Comparison of ENCODE assay signal across 13 cellular contexts in the genomic region with DNA sequence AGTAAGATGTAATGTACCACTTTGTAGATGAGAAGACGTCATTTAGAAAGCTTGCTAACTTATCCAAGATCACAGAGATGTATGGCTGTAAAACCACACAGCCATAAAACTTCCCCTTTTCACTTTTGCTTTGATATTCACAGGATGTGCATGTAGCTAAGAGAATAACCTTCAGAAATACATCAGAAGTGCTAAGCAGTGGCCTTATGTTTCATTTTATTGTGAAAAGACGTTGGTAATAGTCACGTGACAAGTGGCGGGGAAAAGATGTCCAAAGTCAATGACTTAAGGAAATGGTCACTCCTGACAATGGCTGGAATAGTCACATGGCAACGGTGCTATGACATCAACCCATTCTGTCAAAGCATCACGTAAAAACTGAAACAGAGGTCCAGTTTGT. TPM values are rescaled to one million over a fixed set of nuclear protein-coding genes. Genes with fewer than 3 reads are reported as not detected.
DNase-seq lines count a peak whose midpoint lies in the region; ATAC-seq and TF ChIP-seq lines count a peak whose summit lies in the region.
"Had no signal": no experiment of that assay in that cellular context is flagged by ENCODE, and none has a peak within 500 bp of the region (broad histone marks: within the 10 kb centered on the region; RNA-seq: fewer than 3 reads in every experiment).

No MANE protein-coding gene starts in this region.

- no peak overlapping the region for H2BK120ac ChIP-seq in trophoblast cell (ENCODE audit: insufficient read depth, low read length, poor library complexity)

- H4K20me1 ChIP-seq in OCI-LY1 (ENCODE audit: insufficient read depth, low read length), result no peaks in the 10 kb centered on the region

- H3K27ac ChIP-seq in OCI-LY1 (ENCODE audit: low read depth, low read length, poor library complexity, severe bottlenecking) (peak overlapping the region; percentile 1), trophoblast cell (ENCODE audit: low read depth, low read length) (no peak overlapping the region)
- H3K27ac ChIP-seq: colonic mucosa had no signal

- no peak overlapping the region for H3K14ac ChIP-seq in trophoblast cell (ENCODE audit: low read length)

- H2BK12ac ChIP-seq in trophoblast cell (ENCODE audit: low read length), result no peak overlapping the region

- H3K79me1 ChIP-seq in trophoblast cell (ENCODE audit: low read length), result no peaks in the 10 kb centered on the region

- H3K79me2 ChIP-seq in OCI-LY1 (ENCODE audit: insufficient read depth, low read length) (no peaks in the 10 kb centered on the region), trophoblast cell (ENCODE audit: control insufficient read depth, insufficient read depth, low read length, poor library complexity) (no peaks in the 10 kb centered on the region)

- H4K91ac ChIP-seq in trophoblast cell (ENCODE audit: low read depth, low read length), result no peak overlapping the region

- no peak overlapping the region for H4K8ac ChIP-seq in trophoblast cell (ENCODE audit: low read depth, low read length)

- H4K12ac ChIP-seq in trophoblast cell (ENCODE audit: low read depth, low read length), result no peak overlapping the region

- H3K23ac ChIP-seq in trophoblast cell (ENCODE audit: low read length), result no peak overlapping the region

- ATAC-seq in GM18505 (IDR thresholded peaks at IDR 0.05; ENCODE audit: unreplicated experiment), result peak; percentile 99
- ATAC-seq in GM21360 (IDR thresholded peaks at IDR 0.05; ENCODE audit: unreplicated experiment), result peak; percentile 99
- ATAC-seq in HG03060 (IDR thresholded peaks at IDR 0.05; ENCODE audit: low read depth, unreplicated experiment), result peak; percentile 92
- ATAC-seq: CD8-positive, alpha-beta T cell; PC-3; stimulated activated effector memory CD8-positive, alpha-beta T cell treated with anti-CD3 and anti-CD28 coated beads, Interleukin-12 subunit alpha, Interleukin-12 subunit beta, amount 100 ng/mL, for 72 hours had no signal

- H3K9me2 ChIP-seq in OCI-LY1 (ENCODE audit: low read depth, low read length), result no peaks in the 10 kb centered on the region

- 0 out of 2 replicates have a peak overlapping the region, but pooled peaks have one; percentile 1 for H3K4me2 ChIP-seq in OCI-LY1 (ENCODE audit: low read length)
- H3K4me2 ChIP-seq in trophoblast cell (ENCODE audit: low read length), result no peak overlapping the region
- H3K4me2 ChIP-seq: smooth muscle cell had no signal

- H2AFZ ChIP-seq in OCI-LY1 (ENCODE audit: low read length), result no peak overlapping the region
- no peak overlapping the region for H2AFZ ChIP-seq in trophoblast cell (ENCODE audit: insufficient read depth, low read length, poor library complexity)

- no peak overlapping the region for H2AK5ac ChIP-seq in trophoblast cell (ENCODE audit: low read length)

- no peak for TF ChIP-seq CTCF in OCI-LY1 (IDR thresholded peaks at IDR 0.05; ENCODE audit: low read length)

- no CpG with 5 or more reads among the region's 6 CpGs for WGBS in trophoblast cell (ENCODE audit: extremely low coverage, insufficient coverage, insufficient read length)

- H3K36me3 ChIP-seq in OCI-LY1 (ENCODE audit: insufficient read depth, low read length) (no peaks in the 10 kb centered on the region), trophoblast cell (ENCODE audit: control insufficient read depth in 1 of 2, insufficient read depth in 2 of 2, low read length in 2 of 2) (no peaks in the 10 kb centered on the region)
- H3K36me3 ChIP-seq: colonic mucosa had no signal

- no peak overlapping the region for H3K4ac ChIP-seq in trophoblast cell (ENCODE audit: low read depth, low read length)

- no peak overlapping the region for H3K18ac ChIP-seq in trophoblast cell (ENCODE audit: low read length)

- H3K4me1 ChIP-seq in OCI-LY1 (ENCODE audit: insufficient read depth, low read length, severe bottlenecking), result peaks cover 27% of the 10 kb centered on the region
- H3K4me1 ChIP-seq in trophoblast cell (ENCODE audit: control insufficient read depth in 1 of 2, insufficient read depth in 2 of 2, low read length in 2 of 2), result no peaks in the 10 kb centered on the region
- H3K4me1 ChIP-seq: colonic mucosa had no signal

- no peak for DNase-seq in NCI-H2081 treated with DMSO at 0.1 percent for 48 hours (lab: John Stamatoyannopoulos, UW)
- no peak for DNase-seq in trophoblast cell
- DNase-seq in amygdala (lab: John Stamatoyannopoulos, UW), result no peak
- DNase-seq in RKO (ENCODE audit: low spot score), result no peak
- DNase-seq: CD8-positive, alpha-beta T cell; colonic mucosa; PC-3 had no signal

- H3F3A ChIP-seq in OCI-LY1 (ENCODE audit: insufficient read depth, low read length), result no peaks in the 10 kb centered on the region

- H3K4me3 ChIP-seq in OCI-LY1 (ENCODE audit: low read depth, low read length, poor library complexity, severe bottlenecking) (no peak overlapping the region), trophoblast cell (ENCODE audit: low read depth, low read length) (no peak overlapping the region)
- H3K4me3 ChIP-seq: colonic mucosa, smooth muscle cell had no signal

- no peak for TF ChIP-seq POLR2A in GM18505 (IDR thresholded peaks at IDR 0.05; ENCODE audit: borderline replicate concordance, extremely low read depth, insufficient read depth, insufficient read length)

- H3K9me3 ChIP-seq in OCI-LY1 (ENCODE audit: low read length) (no peaks in the 10 kb centered on the region), trophoblast cell (ENCODE audit: insufficient read depth, low read depth, low read length) (no peaks in the 10 kb centered on the region)
- H3K9me3 ChIP-seq: colonic mucosa had no signal

- H2BK5ac ChIP-seq in trophoblast cell (ENCODE audit: low read depth, low read length, poor library complexity), result no peak overlapping the region

- H3K27me3 ChIP-seq in OCI-LY1 (ENCODE audit: insufficient read depth, low read length) (no peaks in the 10 kb centered on the region), trophoblast cell (ENCODE audit: insufficient read depth, low read length) (no peaks in the 10 kb centered on the region)
- H3K27me3 ChIP-seq: colonic mucosa had no signal

- no peak overlapping the region for H3K9ac ChIP-seq in OCI-LY1 (ENCODE audit: low read length)
- no peak overlapping the region for H3K9ac ChIP-seq in trophoblast cell (ENCODE audit: low read length)

RNA-seq across cellular contexts. Expression of gene WDR17, which starts 12.9 kb away (rescaled TPM):
- polyA plus RNA-seq in trophoblast cell (2013), result 0.21 and 0.26 TPM in 2 replicates
